ENCODE assay signal across 1 cellular context in genomic region chr2:37324536-37324785, GRCh38.
TF ChIP-seq lines count a peak whose summit lies in the region.

No MANE protein-coding gene starts in this region.

TF ChIP-seq in HepG2, 621 proteins besides CTCF, POLR2A, EP300 and RAD21 (continued from another document and continues in another):
- TF ChIP-seq THRA (CRISPR knock-in tag; IDR thresholded peaks at IDR 0.05; ENCODE audit: borderline replicate concordance) = no peak
- no peak for TF ChIP-seq ZNF788 (CRISPR knock-in tag; IDR thresholded peaks at IDR 0.05; ENCODE audit: borderline replicate concordance)
- peak; percentile 73 for TF ChIP-seq POLR2G (IDR thresholded peaks at IDR 0.05; ENCODE audit: low read depth, low read length)
- TF ChIP-seq IKZF4 (CRISPR knock-in tag; IDR thresholded peaks at IDR 0.05; ENCODE audit: borderline replicate concordance, low read depth, not compliant biosample characterization) = no peak
- TF ChIP-seq ATRX (CRISPR knock-in tag; IDR thresholded peaks at IDR 0.05; ENCODE audit: borderline replicate concordance) = no peak
- TF ChIP-seq ZMAT5 (CRISPR knock-in tag; IDR thresholded peaks at IDR 0.05; ENCODE audit: borderline replicate concordance, low read depth) = no peak
- TF ChIP-seq CREB1 (IDR thresholded peaks at IDR 0.05) = no peak
- no peak for TF ChIP-seq CREB1 (CRISPR knock-in tag; IDR thresholded peaks at IDR 0.05)
- no peak for TF ChIP-seq BRF2 (CRISPR knock-in tag; IDR thresholded peaks at IDR 0.05)
- TF ChIP-seq GATAD2A (CRISPR knock-in tag; IDR thresholded peaks at IDR 0.05) = no peak
- no peak; a peak in 1 of 4 replicates for TF ChIP-seq REST (IDR thresholded peaks at IDR 0.05; ENCODE audit: borderline replicate concordance in 1 of 2, low read depth in 1 of 2, low read length in 2 of 2)
- TF ChIP-seq ZNF713 (CRISPR knock-in tag; IDR thresholded peaks at IDR 0.05) = no peak
- 0 out of 2 replicates have a peak, but pooled peaks have one; percentile 13 for TF ChIP-seq NCOR1 (IDR thresholded peaks at IDR 0.05; ENCODE audit: borderline replicate concordance, low read length)
- TF ChIP-seq MYNN (CRISPR knock-in tag; IDR thresholded peaks at IDR 0.05; ENCODE audit: low read depth) = no peak
- no peak; the same call in 1 of the 2 replicates for TF ChIP-seq ZNF414 (CRISPR knock-in tag; IDR thresholded peaks at IDR 0.05)
- TF ChIP-seq HNRNPK (IDR thresholded peaks at IDR 0.05; ENCODE audit: low read depth, low read length, poor library complexity, severe bottlenecking) = peak; percentile 99
- TF ChIP-seq MAZ (IDR thresholded peaks at IDR 0.05; ENCODE audit: borderline replicate concordance, low read depth, low read length) = peak; percentile 63; the same call in 1 of the 2 replicates
- TF ChIP-seq MAZ (CRISPR knock-in tag; IDR thresholded peaks at IDR 0.05; ENCODE audit: low read depth) = peak; percentile 80
- TF ChIP-seq ZNF17 (CRISPR knock-in tag; IDR thresholded peaks at IDR 0.05) = no peak
- no peak for TF ChIP-seq ZBTB37 (CRISPR knock-in tag; IDR thresholded peaks at IDR 0.05)
- no peak for TF ChIP-seq PAWR (CRISPR knock-in tag; IDR thresholded peaks at IDR 0.05; ENCODE audit: borderline replicate concordance)
- no peak for TF ChIP-seq BCLAF1 (IDR thresholded peaks at IDR 0.05)
- no peak for TF ChIP-seq RBM22 (optimal IDR thresholded peaks at IDR 0.05; ENCODE audit: low read length)
- peak; percentile 75 for TF ChIP-seq PHF8 (CRISPR knock-in tag; IDR thresholded peaks at IDR 0.05)
- no peak for TF ChIP-seq SNAPC4 (CRISPR knock-in tag; IDR thresholded peaks at IDR 0.05)
- TF ChIP-seq ZNF597 (CRISPR knock-in tag; IDR thresholded peaks at IDR 0.05) = no peak
- no peak for TF ChIP-seq ZNF275 (CRISPR knock-in tag; IDR thresholded peaks at IDR 0.05; ENCODE audit: borderline replicate concordance)
- peak; percentile 87 for TF ChIP-seq ZSCAN25 (CRISPR knock-in tag; IDR thresholded peaks at IDR 0.05)
- TF ChIP-seq ZNF670 (CRISPR knock-in tag; IDR thresholded peaks at IDR 0.05; ENCODE audit: borderline replicate concordance) = no peak
- TF ChIP-seq ZNF382 (CRISPR knock-in tag; IDR thresholded peaks at IDR 0.05; ENCODE audit: borderline replicate concordance) = no peak
- no peak; the same call in 1 of the 2 replicates for TF ChIP-seq DNMT3B (CRISPR knock-in tag; conservative IDR thresholded peaks at IDR 0.05)
- TF ChIP-seq ZNF740 (CRISPR knock-in tag; IDR thresholded peaks at IDR 0.05) = no peak
- TF ChIP-seq CENPT (CRISPR knock-in tag; IDR thresholded peaks at IDR 0.05; ENCODE audit: low read depth) = no peak
- TF ChIP-seq ZNF121 (CRISPR knock-in tag; IDR thresholded peaks at IDR 0.05) = 0 out of 2 replicates have a peak, but pooled peaks have one; percentile 39
- TF ChIP-seq HES4 (CRISPR knock-in tag; IDR thresholded peaks at IDR 0.05; ENCODE audit: borderline replicate concordance) = no peak
- TF ChIP-seq SAP130 (CRISPR knock-in tag; IDR thresholded peaks at IDR 0.05; ENCODE audit: low read depth) = no peak
- no peak for TF ChIP-seq RXRA (CRISPR knock-in tag; IDR thresholded peaks at IDR 0.05)
- TF ChIP-seq ISX (CRISPR knock-in tag; conservative IDR thresholded peaks at IDR 0.05) = no peak
- no peak for TF ChIP-seq HMG20B (CRISPR knock-in tag; conservative IDR thresholded peaks at IDR 0.05)
- TF ChIP-seq ZNF7 (CRISPR knock-in tag; IDR thresholded peaks at IDR 0.05) = no peak
- no peak for TF ChIP-seq ZBTB21 (CRISPR knock-in tag; IDR thresholded peaks at IDR 0.05)
- no peak for TF ChIP-seq ZNF230 (CRISPR knock-in tag; IDR thresholded peaks at IDR 0.05)
- TF ChIP-seq LBX2 (CRISPR knock-in tag; IDR thresholded peaks at IDR 0.05; ENCODE audit: borderline replicate concordance) = no peak
- no peak for TF ChIP-seq ZC3H4 (CRISPR knock-in tag; IDR thresholded peaks at IDR 0.05; ENCODE audit: borderline replicate concordance)
